ENCODE assay signal across 24 cellular contexts in genomic region chr3:108189477-108189876, GRCh38. TPM values are rescaled to one million over a fixed set of nuclear protein-coding genes. Genes with fewer than 3 reads are reported as not detected.
DNase-seq lines count a peak whose midpoint lies in the region; ATAC-seq and TF ChIP-seq lines count a peak whose summit lies in the region.
"Had no signal": no experiment of that assay in that cellular context is flagged by ENCODE, and none has a peak within 500 bp of the region (broad histone marks: within the 10 kb centered on the region; RNA-seq: fewer than 3 reads in every experiment).

No MANE protein-coding gene starts in this region.

- H3K4me1 Mint-ChIP-seq in Caco-2 (ENCODE audit: low read depth, unreplicated experiment), result peaks cover 10% of the 10 kb centered on the region
- H3K4me1 Mint-ChIP-seq in progenitor cell of endocrine pancreas (ENCODE audit: low read depth), result peaks cover 14% of the 10 kb centered on the region
- H3K4me1 Mint-ChIP-seq: CD14-positive monocyte; CD8-positive, alpha-beta memory T cell had no signal

- peaks cover 3% of the 10 kb centered on the region; the same call in 1 of the 2 replicates for H3K9me3 ChIP-seq in Caco-2
- H3K9me3 ChIP-seq in upper lobe of left lung, result peaks cover 0 to 3% (median 0%) of the 10 kb centered on the region in 4 donors
- H3K9me3 ChIP-seq: BE2C, HAP-1 had no signal

- no peak overlapping the region for H3K4me3 ChIP-seq in Caco-2 (ENCODE audit: low read depth, low read length)
- H3K4me3 ChIP-seq in upper lobe of left lung, result no peak overlapping the region
- H3K4me3 ChIP-seq: A549; BLaER1 treated with 17β-estradiol and CSF1 and Interleukin-3, amounts not matched to agents 10 nM and 100 nM; GM12878; HAP-1 had no signal

- CTCF ChIA-PET in Caco-2 (lab: Charles Lee), result no interaction called here

- H3K27ac ChIP-seq in upper lobe of left lung, result no peak overlapping the region
- H3K27ac ChIP-seq: A549; BLaER1 treated with 17β-estradiol and CSF1 and Interleukin-3, amounts not matched to agents 10 nM and 100 nM had no signal

- H3K9me3 Mint-ChIP-seq in Caco-2 (ENCODE audit: unreplicated experiment) (no peaks in the 10 kb centered on the region), progenitor cell of endocrine pancreas (ENCODE audit: low read depth) (peaks cover 19% of the 10 kb centered on the region)
- H3K9me3 Mint-ChIP-seq: CD4-positive, alpha-beta T cell had no signal

- WGBS in upper lobe of left lung, 2 donors, result 75 to 81% methylated on average over 3 of the region's 3 CpGs

- no peaks in the 10 kb centered on the region for H3K27me3 Mint-ChIP-seq in Caco-2 (ENCODE audit: insufficient read depth, unreplicated experiment)
- H3K27me3 Mint-ChIP-seq in progenitor cell of endocrine pancreas, result no peaks in the 10 kb centered on the region
- H3K27me3 Mint-ChIP-seq: CD4-positive, alpha-beta T cell; CD8-positive, alpha-beta memory T cell had no signal

- DNase-seq in Caco-2 (peak; percentile 12 to 31), HuH-7.5 (ENCODE audit: low spot score) (peak; percentile 6), left colon (no peak), progenitor cell of endocrine pancreas (ENCODE audit: low spot score, unreplicated experiment) (no peak), upper lobe of left lung (no peak), anterior cingulate cortex (lab: John Stamatoyannopoulos, UW) (no peak)
- DNase-seq: 8988T; ACHN; AML-193; BE2C; Calu3; CD4-positive, alpha-beta T cell; CD8-positive, alpha-beta memory T cell; DMS79; EL; GDM1; GOT3; HFFc6 had no signal

- ATAC-seq in left colon, result peak; percentile 52
- no peak for ATAC-seq in upper lobe of left lung (ENCODE audit: low FRiP score in 2 of 2)
- ATAC-seq in GM18519 (IDR thresholded peaks at IDR 0.05; ENCODE audit: low FRiP score, unreplicated experiment), result no peak
- ATAC-seq: A549, GM12878 had no signal

- H3K36me3 ChIP-seq in Caco-2 (ENCODE audit: control insufficient read depth, insufficient read depth, low read length), result no peaks in the 10 kb centered on the region
- peaks cover 0 to 16% (median 14%) of the 10 kb centered on the region in 4 donors for H3K36me3 ChIP-seq in upper lobe of left lung
- H3K36me3 ChIP-seq: HAP-1 had no signal

- no peak overlapping the region for H3K4me3 Mint-ChIP-seq in Caco-2 (ENCODE audit: unreplicated experiment)
- no peak overlapping the region for H3K4me3 Mint-ChIP-seq in progenitor cell of endocrine pancreas (ENCODE audit: low read depth)
- H3K4me3 Mint-ChIP-seq: CD14-positive monocyte; CD4-positive, alpha-beta T cell; CD8-positive, alpha-beta memory T cell; HFFc6 had no signal

- POLR2A ChIA-PET in Caco-2 (lab: Charles Lee), result no interaction called here

- TF ChIP-seq POLR2A in upper lobe of left lung (IDR thresholded peaks at IDR 0.05), result no peak

- intact Hi-C loops in Caco-2 (cut with micrococcal nuclease; ENCODE audit: unreplicated experiment), result loop anchor here (1.0 kb wide), 1 partner anchor 33 kb away; the partner anchor contains the start of gene IFT57
- intact Hi-C loops in left colon (cut with DNase I, micrococcal nuclease), result no loop called here

- TF ChIP-seq CTCF in Caco-2 (IDR thresholded peaks at IDR 0.05; ENCODE audit: insufficient read depth in 1 of 2, low read depth in 1 of 2, low read length in 1 of 2, severe bottlenecking in 1 of 2, unreplicated experiment in 1 of 2) (peak; percentile 9 to 13), progenitor cell of endocrine pancreas (IDR thresholded peaks at IDR 0.05; ENCODE audit: unreplicated experiment) (peak; percentile 23), upper lobe of left lung (IDR thresholded peaks at IDR 0.05) (no peak)

- H3K36me3 Mint-ChIP-seq in Caco-2 (ENCODE audit: insufficient read depth, unreplicated experiment) (no peaks in the 10 kb centered on the region), progenitor cell of endocrine pancreas (ENCODE audit: insufficient read depth) (peaks cover 44% of the 10 kb centered on the region)

- H3K27ac Mint-ChIP-seq in Caco-2 (ENCODE audit: unreplicated experiment), result peak overlapping the region; percentile 54
- peak overlapping the region; percentile 72 for H3K27ac Mint-ChIP-seq in progenitor cell of endocrine pancreas
- H3K27ac Mint-ChIP-seq: CD14-positive monocyte; CD4-positive, alpha-beta T cell; CD8-positive, alpha-beta memory T cell; HFFc6 had no signal

- TF ChIP-seq EP300 in upper lobe of left lung (IDR thresholded peaks at IDR 0.05), result no peak

- H3K27me3 ChIP-seq in Caco-2 (replicated peaks; ENCODE audit: control insufficient read depth, insufficient read depth, low read length) (no peaks in the 10 kb centered on the region), upper lobe of left lung (no peaks in the 10 kb centered on the region)
- H3K27me3 ChIP-seq: BE2C; BLaER1 treated with 17β-estradiol and CSF1 and Interleukin-3, amounts not matched to agents 10 nM and 100 nM had no signal

- peaks cover 23% of the 10 kb centered on the region for H3K4me1 ChIP-seq in Caco-2
- no peaks in the 10 kb centered on the region for H3K4me1 ChIP-seq in upper lobe of left lung
- H3K4me1 ChIP-seq: A549; BE2C; BLaER1 treated with 17β-estradiol and CSF1 and Interleukin-3, amounts not matched to agents 10 nM and 100 nM; HAP-1 had no signal

- BruUV-seq in Caco-2 (replicated peaks; lab: Mats Ljungman, UMichigan), result no TSS peak

RNA-seq across cellular contexts. Expression of gene IFT57, which starts 32.7 kb away (rescaled TPM):
- total RNA-seq in Caco-2 (2022) (17.6 and 19.4 TPM in 2 replicates), left colon (10 to 100 TPM; 42.5 to 46.7 TPM), progenitor cell of endocrine pancreas (63.8 and 70.5 TPM in 2 replicates), upper lobe of left lung (100 to 1,000 TPM; 118 to 467 (median 232) TPM)

Comparison
In these comparisons a context has a peak if more than half of its experiments do, and no peak if none do; other contexts are left out.
1. DNase-seq: peak in Caco-2 (2 of 2) and HuH-7.5 (single experiment); none in left colon (0 of 2), progenitor cell of endocrine pancreas (single experiment), upper lobe of left lung (0 of 2) and anterior cingulate cortex (0 of 58).
2. CTCF ChIP-seq: peak in Caco-2 (2 of 2) and progenitor cell of endocrine pancreas (single experiment); none in upper lobe of left lung (0 of 6).